In genomic region chr3:195688471-195689180, GRCh38 we compare ENCODE assay signal across 2 cellular contexts. TPM values are rescaled to one million over a fixed set of nuclear protein-coding genes. Genes with fewer than 3 reads are reported as not detected.
"Had no signal": no experiment of that assay in that cellular context is flagged by ENCODE, and none has a peak within 500 bp of the region (broad histone marks: within the 10 kb centered on the region; RNA-seq: fewer than 3 reads in every experiment).

No MANE protein-coding gene starts in this region.

RNA-seq across cellular contexts. Expression of gene MUC20, which starts 32.2 kb away (rescaled TPM):
- total RNA-seq: astrocyte, SJSA1 had no signal
